ENCODE assay signal across 15 cellular contexts in the genomic region with DNA sequence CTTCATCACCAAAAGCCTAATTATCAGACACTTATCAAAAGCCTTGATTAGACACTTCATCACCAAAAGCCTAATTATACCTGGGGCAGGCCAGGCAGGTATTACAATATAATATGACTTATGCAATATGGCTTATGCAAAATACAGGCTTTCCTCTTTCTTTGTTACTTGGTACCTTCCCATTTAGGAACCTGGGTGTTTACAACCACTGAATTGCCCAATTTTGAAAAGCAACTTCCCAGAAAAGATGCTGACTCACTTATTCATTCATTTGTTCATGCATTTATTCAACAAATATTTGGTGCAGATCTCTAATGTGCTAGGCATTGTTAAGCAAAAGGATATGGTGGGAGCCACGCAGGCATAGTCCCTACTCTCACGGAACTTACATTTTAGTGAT. TPM values are rescaled to one million over a fixed set of nuclear protein-coding genes. Genes with fewer than 3 reads are reported as not detected.
A peak's percentile ranks its signal among the peaks of the same experiment; 100 is the strongest.
DNase-seq lines count a peak whose midpoint lies in the region; ATAC-seq and TF ChIP-seq lines count a peak whose summit lies in the region.
"Had no signal": no experiment of that assay in that cellular context is flagged by ENCODE, and none has a peak within 500 bp of the region (broad histone marks: within the 10 kb centered on the region; RNA-seq: fewer than 3 reads in every experiment).

No MANE protein-coding gene starts in this region.

- POLR2A ChIA-PET in CD8-positive, alpha-beta T cell (lab: Charles Lee): interaction anchor here (1.4 to 2.1 kb wide), 2 partner anchors 12 to 16 kb away, joined by 5 to 18 read pairs; a partner anchor contains a TSS
- POLR2A ChIA-PET in activated CD4-positive, alpha-beta memory T cell treated with anti-CD3 and anti-CD28 coated beads for 36 hours (lab: Charles Lee): interaction anchor here (0.7 to 5.4 kb wide), 8 partner anchors 8 to 70 kb away, joined by 3 to 97 read pairs (median 8); a partner anchor contains a TSS
- POLR2A ChIA-PET in PC-3 (lab: Charles Lee; ENCODE audit: unreplicated experiment) (no interaction called here), GM10248 (lab: Yijun Ruan, JAX) (no interaction called here)

- DNase-seq in CD8-positive, alpha-beta T cell: no peak
- DNase-seq in activated CD4-positive, alpha-beta memory T cell treated with anti-CD3 and anti-CD28 coated beads for 36 hours: no peak
- DNase-seq in PC-3: no peak
- DNase-seq in GM10248 (ENCODE audit: extremely low spot score): no peak
- DNase-seq: activated CD4-positive, alpha-beta T cell treated with anti-CD3 and anti-CD28 coated beads, Interleukin-2, amount 50 U/mL, for 4 hours; left cardiac atrium; NCI-H345 had no signal

- H3K4me1 Mint-ChIP-seq in CD8-positive, alpha-beta T cell (ENCODE audit: low read depth): peaks cover 51% of the 10 kb centered on the region
- H3K4me1 Mint-ChIP-seq in activated CD4-positive, alpha-beta memory T cell treated with anti-CD3 and anti-CD28 coated beads for 36 hours (ENCODE audit: low read depth): peaks cover 67% of the 10 kb centered on the region

- H3K4me2 ChIP-seq in BLaER1 treated with 17β-estradiol and CSF1 and Interleukin-3, amounts not matched to agents 10 nM and 100 nM: peak overlapping the region; percentile 68 to 95 (median 81); a peak in 21 of 22 replicates
- H3K4me2 ChIP-seq in PC-3 (ENCODE audit: low read length): no peak overlapping the region
- H3K4me2 ChIP-seq: hepatocyte had no signal

- CTCF ChIA-PET in CD8-positive, alpha-beta T cell (lab: Charles Lee): interaction anchor here (1.1 kb wide), 1 partner anchor 17 kb away, joined by 3 read pairs; no protein-coding TSS in a partner anchor
- CTCF ChIA-PET in activated CD4-positive, alpha-beta memory T cell treated with anti-CD3 and anti-CD28 coated beads for 36 hours (lab: Charles Lee): interaction anchor here (0.9 to 1.4 kb wide), 3 partner anchors 24 to 57 kb away, joined by 5 to 9 read pairs (median 5); no protein-coding TSS in a partner anchor
- CTCF ChIA-PET in PC-3 (lab: Charles Lee) (no interaction called here), GM10248 (lab: Yijun Ruan, JAX) (interaction anchor here (1.1 to 1.8 kb wide), 2 partner anchors 8 to 22 kb away, joined by 4 read pairs; no protein-coding TSS in a partner anchor)

- no peaks in the 10 kb centered on the region for H3K9me3 ChIP-seq in BLaER1 treated with 17β-estradiol and CSF1 and Interleukin-3, amounts not matched to agents 10 nM and 100 nM (replicated peaks in 1 of 11)
- no peaks in the 10 kb centered on the region for H3K9me3 ChIP-seq in CD8-positive, alpha-beta T cell (ENCODE audit: low read length)
- H3K9me3 ChIP-seq in iPS-20b (ENCODE audit: insufficient read depth, low read depth, low read length) (no peaks in the 10 kb centered on the region), PC-3 (ENCODE audit: low read length) (no peaks in the 10 kb centered on the region)

- no peak overlapping the region for H3K4me3 Mint-ChIP-seq in CD8-positive, alpha-beta T cell
- peak overlapping the region; percentile 78 for H3K4me3 Mint-ChIP-seq in activated CD4-positive, alpha-beta memory T cell treated with anti-CD3 and anti-CD28 coated beads for 36 hours

- no peak overlapping the region for H2AFZ ChIP-seq in PC-3 (ENCODE audit: low read length)
- H2AFZ ChIP-seq: hepatocyte had no signal

- peak overlapping the region; percentile 7 to 91 (median 77); a peak in 17 of 22 replicates for H3K27ac ChIP-seq in BLaER1 treated with 17β-estradiol and CSF1 and Interleukin-3, amounts not matched to agents 10 nM and 100 nM
- no peak overlapping the region for H3K27ac ChIP-seq in CD8-positive, alpha-beta T cell (ENCODE audit: low read depth, low read length)
- H3K27ac ChIP-seq in iPS-20b (ENCODE audit: low read length): no peak overlapping the region
- H3K27ac ChIP-seq in PC-3 (ENCODE audit: low read length): no peak overlapping the region
- H3K27ac ChIP-seq: C4-2B, hepatocyte had no signal

- H3K4me3 ChIP-seq in BLaER1 treated with 17β-estradiol and CSF1 and Interleukin-3, amounts not matched to agents 10 nM and 100 nM: 0 out of 20 replicates have a peak overlapping the region, but pooled peaks of 2 of the 10 experiments have one; percentile 23 to 54
- no peak overlapping the region for H3K4me3 ChIP-seq in CD8-positive, alpha-beta T cell (ENCODE audit: low read depth, low read length)
- H3K4me3 ChIP-seq in iPS-20b (ENCODE audit: low read length): no peak overlapping the region
- H3K4me3 ChIP-seq in PC-3 (ENCODE audit: low read length): no peak overlapping the region
- H3K4me3 ChIP-seq: hepatocyte had no signal

- no TSS peak for BruUV-seq in PC-3 (replicated peaks; lab: Mats Ljungman, UMichigan)

- H3K9ac ChIP-seq in BLaER1 treated with 17β-estradiol and CSF1 and Interleukin-3, amounts not matched to agents 10 nM and 100 nM: peak overlapping the region in 6 of 11 experiments; percentile 7 to 76 (median 68); a peak in 9 of 22 replicates
- H3K9ac ChIP-seq in iPS-20b (ENCODE audit: low read depth, low read length) (peak overlapping the region; percentile 19; the same call in 1 of the 2 replicates), PC-3 (ENCODE audit: low read length) (no peak overlapping the region)

- peaks cover 4% of the 10 kb centered on the region for H3F3A ChIP-seq in PC-3 (ENCODE audit: low read length, unreplicated experiment)

- peaks cover 0 to 28% (median 0%) of the 10 kb centered on the region in 11 experiments; a peak in 5 of 22 replicates for H3K36me3 ChIP-seq in BLaER1 treated with 17β-estradiol and CSF1 and Interleukin-3, amounts not matched to agents 10 nM and 100 nM
- peaks cover 2% of the 10 kb centered on the region for H3K36me3 ChIP-seq in CD8-positive, alpha-beta T cell (ENCODE audit: insufficient read depth, low read length)
- H3K36me3 ChIP-seq in iPS-20b (ENCODE audit: insufficient read depth, low read depth, low read length) (no peaks in the 10 kb centered on the region), PC-3 (ENCODE audit: low read depth, low read length) (no peaks in the 10 kb centered on the region)

- no peak for ATAC-seq in CD8-positive, alpha-beta T cell
- ATAC-seq in PC-3 (no peak), GM19023 (IDR thresholded peaks at IDR 0.05; ENCODE audit: unreplicated experiment) (no peak)
- ATAC-seq: left cardiac atrium, Panc1 had no signal

- H3K9me3 Mint-ChIP-seq in CD8-positive, alpha-beta T cell: no peaks in the 10 kb centered on the region
- no peaks in the 10 kb centered on the region for H3K9me3 Mint-ChIP-seq in activated CD4-positive, alpha-beta memory T cell treated with anti-CD3 and anti-CD28 coated beads for 36 hours

- H3K27me3 ChIP-seq in BLaER1 treated with 17β-estradiol and CSF1 and Interleukin-3, amounts not matched to agents 10 nM and 100 nM: no peaks in the 10 kb centered on the region
- no peaks in the 10 kb centered on the region for H3K27me3 ChIP-seq in CD8-positive, alpha-beta T cell (ENCODE audit: insufficient read depth, low read length)
- H3K27me3 ChIP-seq in iPS-20b (ENCODE audit: insufficient read depth, low read length) (no peaks in the 10 kb centered on the region), PC-3 (ENCODE audit: low read length) (no peaks in the 10 kb centered on the region)
- H3K27me3 ChIP-seq: hepatocyte had no signal

- H3K9me2 ChIP-seq in PC-3 (replicated peaks; ENCODE audit: low read length): no peaks in the 10 kb centered on the region

- H4K20me1 ChIP-seq in BLaER1 treated with 17β-estradiol and CSF1 and Interleukin-3, amounts not matched to agents 10 nM and 100 nM: no peaks in the 10 kb centered on the region
- no peaks in the 10 kb centered on the region for H4K20me1 ChIP-seq in PC-3 (ENCODE audit: low read length)

- peaks cover 35 to 100% (median 49%) of the 10 kb centered on the region in 10 experiments for H3K4me1 ChIP-seq in BLaER1 treated with 17β-estradiol and CSF1 and Interleukin-3, amounts not matched to agents 10 nM and 100 nM
- peaks cover 35% of the 10 kb centered on the region for H3K4me1 ChIP-seq in CD8-positive, alpha-beta T cell (ENCODE audit: insufficient read depth, low read length)
- H3K4me1 ChIP-seq in iPS-20b (ENCODE audit: insufficient read depth, low read length): peaks cover 15% of the 10 kb centered on the region
- H3K4me1 ChIP-seq in PC-3 (ENCODE audit: insufficient read depth, low read length): peaks cover 27% of the 10 kb centered on the region

- peaks cover 44% of the 10 kb centered on the region for H3K36me3 Mint-ChIP-seq in CD8-positive, alpha-beta T cell
- H3K36me3 Mint-ChIP-seq in activated CD4-positive, alpha-beta memory T cell treated with anti-CD3 and anti-CD28 coated beads for 36 hours: peaks cover 71% of the 10 kb centered on the region

- peak overlapping the region; percentile 66 for H3K27ac Mint-ChIP-seq in CD8-positive, alpha-beta T cell
- H3K27ac Mint-ChIP-seq in activated CD4-positive, alpha-beta memory T cell treated with anti-CD3 and anti-CD28 coated beads for 36 hours: peak overlapping the region; percentile 96
- H3K27ac Mint-ChIP-seq: progenitor cell of endocrine pancreas had no signal

- no peak for TF ChIP-seq CTCF in CD8-positive, alpha-beta T cell (IDR thresholded peaks at IDR 0.05)
- TF ChIP-seq CTCF in PC-3 (conservative IDR thresholded peaks at IDR 0.05; ENCODE audit: low read depth, low read length) (no peak), GM10248 (IDR thresholded peaks at IDR 0.05; ENCODE audit: control extremely low read depth, extremely low read depth, low read depth, missing control alignments) (no peak)

- intact Hi-C loops in CD8-positive, alpha-beta T cell (cut with DNase I, micrococcal nuclease): no loop called here
- intact Hi-C loops in activated CD4-positive, alpha-beta memory T cell treated with anti-CD3 and anti-CD28 coated beads for 36 hours (cut with micrococcal nuclease): no loop called here
- intact Hi-C loops in PC-3 (cut with micrococcal nuclease): no loop called here

- no peaks in the 10 kb centered on the region for H3K27me3 Mint-ChIP-seq in CD8-positive, alpha-beta T cell (ENCODE audit: low read depth)
- H3K27me3 Mint-ChIP-seq in activated CD4-positive, alpha-beta memory T cell treated with anti-CD3 and anti-CD28 coated beads for 36 hours: no peaks in the 10 kb centered on the region

- H3K79me2 ChIP-seq in PC-3 (ENCODE audit: low read length): peaks cover 9% of the 10 kb centered on the region

RNA-seq across cellular contexts. Expression of a gene that starts 13.6 kb away (rescaled TPM):
- 10 to 100 TPM; 38.4 to 40.4 TPM for total RNA-seq in CD8-positive, alpha-beta T cell
- total RNA-seq in activated CD4-positive, alpha-beta memory T cell treated with anti-CD3 and anti-CD28 coated beads for 36 hours: 100 to 1,000 TPM; 155 to 163 TPM
- not detected in 2 replicates for total RNA-seq in PC-3 (2014; rRNA removed)
- total RNA-seq: myocyte had no signal

RNA-seq across cellular contexts. Expression of a gene that starts 13.8 kb away (rescaled TPM):
- total RNA-seq in CD8-positive, alpha-beta T cell: 10 to 100 TPM; 15.3 to 16.8 TPM
- 10 to 100 TPM; 47.3 to 49.0 TPM for total RNA-seq in activated CD4-positive, alpha-beta memory T cell treated with anti-CD3 and anti-CD28 coated beads for 36 hours
- 7.0 and 8.4 TPM in 2 replicates for total RNA-seq in PC-3 (2014; rRNA removed)
- total RNA-seq: myocyte had no signal

RNA-seq across cellular contexts. Expression of a gene that starts 25.7 kb away (rescaled TPM):
- 1 to 10 TPM; 1.2 to 1.4 TPM for total RNA-seq in CD8-positive, alpha-beta T cell
- total RNA-seq in activated CD4-positive, alpha-beta memory T cell treated with anti-CD3 and anti-CD28 coated beads for 36 hours: 10 to 100 TPM; 15.8 to 17.8 TPM
- total RNA-seq in PC-3 (2014; rRNA removed): 40.6 and 51.5 TPM in 2 replicates
- total RNA-seq: myocyte had no signal

Comparison
In these comparisons a context has a peak if more than half of its experiments do, and no peak if none do; other contexts are left out.
1. H3K27ac ChIP-seq: peak in BLaER1 treated with 17β-estradiol and CSF1 and Interleukin-3, amounts not matched to agents 10 nM and 100 nM (11 of 11); none in CD8-positive, alpha-beta T cell (single experiment), iPS-20b (single experiment) and PC-3 (single experiment).
2. RNA of a gene that starts 13.6 kb away (total RNA-seq): 155 to 163 TPM in activated CD4-positive, alpha-beta memory T cell treated with anti-CD3 and anti-CD28 coated beads for 36 hours and 38.4 to 40.4 TPM in CD8-positive, alpha-beta T cell; not detected in PC-3; every median in the first group is over 10 times any median in the second.
3. RNA of a gene that starts 25.7 kb away (total RNA-seq): 40.6 to 51.5 TPM in PC-3 and 15.8 to 17.8 TPM in activated CD4-positive, alpha-beta memory T cell treated with anti-CD3 and anti-CD28 coated beads for 36 hours; 1.2 to 1.4 TPM in CD8-positive, alpha-beta T cell; every median in the first group is over 4 times any median in the second.
4. POLR2A ChIA-PET loops: an anchor here in CD8-positive, alpha-beta T cell (1.4 to 2.1 kb wide) and activated CD4-positive, alpha-beta memory T cell treated with anti-CD3 and anti-CD28 coated beads for 36 hours (0.7 to 5.4 kb wide); none called in PC-3 and GM10248.